19 cellular contexts compared by ENCODE assay signal in genomic region chr1:153448851-153449250, GRCh38. TPM values are rescaled to one million over a fixed set of nuclear protein-coding genes. Genes with fewer than 3 reads are reported as not detected.
"Had no signal": no experiment of that assay in that cellular context is flagged by ENCODE, and none has a peak within 500 bp of the region (broad histone marks: within the 10 kb centered on the region; RNA-seq: fewer than 3 reads in every experiment).

No MANE protein-coding gene starts in this region.

RNA-seq across cellular contexts. Expression of gene S100A7, which starts 11.6 kb away (rescaled TPM):
- total RNA-seq: activated CD4-positive, alpha-beta memory T cell treated with anti-CD3 and anti-CD28 coated beads, Interleukin-2, amount 10 ng/mL, durations not matched to agents 7 days and 5 days; activated CD4-positive, alpha-beta T cell treated with anti-CD3 and anti-CD28 coated beads for 36 hours; activated CD4-positive, alpha-beta T cell treated with anti-CD3 and anti-CD28 coated beads, Interleukin-2, amount 10 ng/mL, durations not matched to agents 7 days and 5 days; activated CD8-positive, alpha-beta memory T cell treated with anti-CD3 and anti-CD28 coated beads, Interleukin-2, amount 10 ng/mL, durations not matched to agents 7 days and 5 days; activated CD8-positive, alpha-beta T cell treated with anti-CD3 and anti-CD28 coated beads, Interleukin-2, amount 10 ng/mL, durations not matched to agents 7 days and 5 days; activated naive CD4-positive, alpha-beta T cell treated with anti-CD3 and anti-CD28 coated beads, Interleukin-2, amount 50 U/mL, for 72 hours; activated naive CD8-positive, alpha-beta T cell treated with anti-CD3 and anti-CD28 coated beads for 36 hours; activated T-helper 2 cell treated with anti-CD3 and anti-CD28 coated beads, Interferon-gamma antibody, Interleukin-2, Interleukin-4, amounts not matched to agents 10 μg/mL and 5 μg/mL and 100 μg/mL, durations not matched to agents 14 hours and 24 hours and 36 hours; adrenal gland; aorta; astrocyte; body of pancreas; breast epithelium; cardiac muscle cell; chondrocyte; T-helper 1 cell treated with Interleukin-12 subunit alpha and Interleukin-12 subunit beta and Interleukin-4 antibody, amounts not matched to agents 30 ng/mL and 1 ng/mL, for 36 hours; T-helper 17 cell; T-helper 2 cell treated with Interferon-gamma antibody and Interleukin-4, amounts not matched to agents 100 ng/mL and 5 ng/mL, for 36 hours; WTC11 had no signal
- polyA plus RNA-seq: adrenal gland, aorta, cardiac muscle cell had no signal

RNA-seq across cellular contexts. Expression of gene S100A7A, which starts 32.5 kb away (rescaled TPM):
- total RNA-seq: activated CD4-positive, alpha-beta memory T cell treated with anti-CD3 and anti-CD28 coated beads, Interleukin-2, amount 10 ng/mL, durations not matched to agents 7 days and 5 days; activated CD4-positive, alpha-beta T cell treated with anti-CD3 and anti-CD28 coated beads for 36 hours; activated CD4-positive, alpha-beta T cell treated with anti-CD3 and anti-CD28 coated beads, Interleukin-2, amount 10 ng/mL, durations not matched to agents 7 days and 5 days; activated CD8-positive, alpha-beta memory T cell treated with anti-CD3 and anti-CD28 coated beads, Interleukin-2, amount 10 ng/mL, durations not matched to agents 7 days and 5 days; activated CD8-positive, alpha-beta T cell treated with anti-CD3 and anti-CD28 coated beads, Interleukin-2, amount 10 ng/mL, durations not matched to agents 7 days and 5 days; activated naive CD4-positive, alpha-beta T cell treated with anti-CD3 and anti-CD28 coated beads, Interleukin-2, amount 50 U/mL, for 72 hours; activated naive CD8-positive, alpha-beta T cell treated with anti-CD3 and anti-CD28 coated beads for 36 hours; activated T-helper 2 cell treated with anti-CD3 and anti-CD28 coated beads, Interferon-gamma antibody, Interleukin-2, Interleukin-4, amounts not matched to agents 10 μg/mL and 5 μg/mL and 100 μg/mL, durations not matched to agents 14 hours and 24 hours and 36 hours; adrenal gland; aorta; astrocyte; body of pancreas; breast epithelium; cardiac muscle cell; chondrocyte; T-helper 1 cell treated with Interleukin-12 subunit alpha and Interleukin-12 subunit beta and Interleukin-4 antibody, amounts not matched to agents 30 ng/mL and 1 ng/mL, for 36 hours; T-helper 17 cell; T-helper 2 cell treated with Interferon-gamma antibody and Interleukin-4, amounts not matched to agents 100 ng/mL and 5 ng/mL, for 36 hours; WTC11 had no signal
- polyA plus RNA-seq: adrenal gland, aorta, cardiac muscle cell had no signal

RNA-seq across cellular contexts. Expression of gene S100A8, which starts 58.0 kb away (rescaled TPM):
- total RNA-seq: activated CD4-positive, alpha-beta memory T cell treated with anti-CD3 and anti-CD28 coated beads, Interleukin-2, amount 10 ng/mL, durations not matched to agents 7 days and 5 days; activated CD4-positive, alpha-beta T cell treated with anti-CD3 and anti-CD28 coated beads for 36 hours; activated CD4-positive, alpha-beta T cell treated with anti-CD3 and anti-CD28 coated beads, Interleukin-2, amount 10 ng/mL, durations not matched to agents 7 days and 5 days; activated CD8-positive, alpha-beta memory T cell treated with anti-CD3 and anti-CD28 coated beads, Interleukin-2, amount 10 ng/mL, durations not matched to agents 7 days and 5 days; activated CD8-positive, alpha-beta T cell treated with anti-CD3 and anti-CD28 coated beads, Interleukin-2, amount 10 ng/mL, durations not matched to agents 7 days and 5 days; activated naive CD4-positive, alpha-beta T cell treated with anti-CD3 and anti-CD28 coated beads, Interleukin-2, amount 50 U/mL, for 72 hours; activated naive CD8-positive, alpha-beta T cell treated with anti-CD3 and anti-CD28 coated beads for 36 hours; activated T-helper 2 cell treated with anti-CD3 and anti-CD28 coated beads, Interferon-gamma antibody, Interleukin-2, Interleukin-4, amounts not matched to agents 10 μg/mL and 5 μg/mL and 100 μg/mL, durations not matched to agents 14 hours and 24 hours and 36 hours; astrocyte; cardiac muscle cell; chondrocyte; T-helper 1 cell treated with Interleukin-12 subunit alpha and Interleukin-12 subunit beta and Interleukin-4 antibody, amounts not matched to agents 30 ng/mL and 1 ng/mL, for 36 hours; T-helper 2 cell treated with Interferon-gamma antibody and Interleukin-4, amounts not matched to agents 100 ng/mL and 5 ng/mL, for 36 hours; WTC11 had no signal
